27 cellular contexts compared by ENCODE assay signal in genomic region chr10:4723860-4724259, GRCh38.
"Had no signal": no experiment of that assay in that cellular context is flagged by ENCODE, and none has a peak within 500 bp of the region (broad histone marks: within the 10 kb centered on the region; RNA-seq: fewer than 3 reads in every experiment).

No MANE protein-coding gene starts in this region.

- H3K36me3 Mint-ChIP-seq: activated CD8-positive, alpha-beta memory T cell treated with anti-CD3 and anti-CD28 coated beads, Interleukin-2, amount 10 ng/mL, durations not matched to agents 7 days and 5 days; brain; WTC11 had no signal

- DNase-seq: activated CD4-positive, alpha-beta T cell treated with anti-CD3 and anti-CD28 coated beads for 48 hours; activated CD4-positive, alpha-beta T cell treated with anti-CD3 and anti-CD28 coated beads, Interleukin-2, amount 50 U/mL, for 4 hours; activated CD4-positive, CD25-positive, alpha-beta regulatory T cell treated with anti-CD3 and anti-CD28 coated beads, Interleukin-2, amount 50 U/mL, for 72 hours; activated CD8-positive, alpha-beta memory T cell treated with anti-CD3 and anti-CD28 coated beads, Interleukin-2, amount 10 ng/mL, durations not matched to agents 7 days and 5 days; activated effector memory CD4-positive, alpha-beta T cell treated with Interleukin-2 at 50 U/mL for 16 hours; activated naive CD4-positive, alpha-beta T cell; activated naive CD8-positive, alpha-beta T cell treated with anti-CD3 and anti-CD28 coated beads, Interleukin-2, amount 50 U/mL, for 24 hours; activated T-cell treated with anti-CD3 and anti-CD28 coated beads, Interleukin-2, amount 50 U/mL, for 24 hours; amniotic stem cell; cerebellar nuclear complex; NCI-H1092; NCI-H1417; NCI-H2029; NCI-H345; NCI-H510A; NCI-H526 treated with DMSO at 0.1 percent for 48 hours; NK-92 treated with Interleukin-12 subunit alpha and Interleukin-12 subunit beta, amount 100 ng/mL, for 24 hours; OCI-M1; SIG-M5; T-helper 17 cell; T-helper 9 cell had no signal

- H3K27ac Mint-ChIP-seq: activated CD8-positive, alpha-beta memory T cell treated with anti-CD3 and anti-CD28 coated beads, Interleukin-2, amount 10 ng/mL, durations not matched to agents 7 days and 5 days; activated naive CD4-positive, alpha-beta T cell treated with anti-CD3 and anti-CD28 coated beads, Interleukin-2, amount 50 U/mL, for 72 hours; activated naive CD8-positive, alpha-beta T cell treated with anti-CD3 and anti-CD28 coated beads, Interleukin-2, amount 50 U/mL, for 24 hours; activated T-cell treated with anti-CD3 and anti-CD28 coated beads, Interleukin-2, amount 50 U/mL, for 24 hours; activated T-helper 1 cell treated with anti-CD3 and anti-CD28 coated beads, Interleukin-12 subunit alpha, Interleukin-12 subunit beta, Interleukin-2, Interleukin-4 antibody, amounts not matched to agents 30 ng/mL and 10 ng/mL and 1 ng/mL, durations not matched to agents 14 hours and 24 hours and 36 hours; brain; T-helper 17 cell; WTC11 had no signal

- FAIRE-seq: astrocyte had no signal

- H3K27ac ChIP-seq: KMS-11 had no signal

- H3K4me1 Mint-ChIP-seq: activated CD8-positive, alpha-beta memory T cell treated with anti-CD3 and anti-CD28 coated beads, Interleukin-2, amount 10 ng/mL, durations not matched to agents 7 days and 5 days; T-helper 17 cell; WTC11 had no signal

- H3K4me2 ChIP-seq: KMS-11 had no signal

- H3K9ac ChIP-seq: KMS-11 had no signal

- H3K9me3 Mint-ChIP-seq: activated naive CD4-positive, alpha-beta T cell treated with anti-CD3 and anti-CD28 coated beads, Interleukin-2, amount 50 U/mL, for 72 hours; activated T-cell treated with anti-CD3 and anti-CD28 coated beads, Interleukin-2, amount 50 U/mL, for 24 hours; activated T-helper 1 cell treated with anti-CD3 and anti-CD28 coated beads, Interleukin-12 subunit alpha, Interleukin-12 subunit beta, Interleukin-2, Interleukin-4 antibody, amounts not matched to agents 30 ng/mL and 10 ng/mL and 1 ng/mL, durations not matched to agents 14 hours and 24 hours and 36 hours had no signal

- H3K4me3 Mint-ChIP-seq: activated CD8-positive, alpha-beta memory T cell treated with anti-CD3 and anti-CD28 coated beads, Interleukin-2, amount 10 ng/mL, durations not matched to agents 7 days and 5 days; activated naive CD8-positive, alpha-beta T cell treated with anti-CD3 and anti-CD28 coated beads, Interleukin-2, amount 50 U/mL, for 24 hours; activated T-cell treated with anti-CD3 and anti-CD28 coated beads, Interleukin-2, amount 50 U/mL, for 24 hours; activated T-helper 1 cell treated with anti-CD3 and anti-CD28 coated beads, Interleukin-12 subunit alpha, Interleukin-12 subunit beta, Interleukin-2, Interleukin-4 antibody, amounts not matched to agents 30 ng/mL and 10 ng/mL and 1 ng/mL, durations not matched to agents 14 hours and 24 hours and 36 hours; brain; T-helper 17 cell; WTC11 had no signal

- ATAC-seq: activated CD8-positive, alpha-beta memory T cell treated with anti-CD3 and anti-CD28 coated beads, Interleukin-2, amount 10 ng/mL, durations not matched to agents 7 days and 5 days; activated naive CD4-positive, alpha-beta T cell treated with anti-CD3 and anti-CD28 coated beads, Interleukin-2, amount 50 U/mL, for 72 hours; activated naive CD8-positive, alpha-beta T cell treated with anti-CD3 and anti-CD28 coated beads, Interleukin-2, amount 50 U/mL, for 24 hours; T-helper 17 cell; WTC11 had no signal
